In genomic region chr12:87344699-87345098, GRCh38 we compare ENCODE assay signal across 17 cellular contexts.
DNase-seq lines count a peak whose midpoint lies in the region; ATAC-seq and TF ChIP-seq lines count a peak whose summit lies in the region.
"Had no signal": no experiment of that assay in that cellular context is flagged by ENCODE, and none has a peak within 500 bp of the region (broad histone marks: within the 10 kb centered on the region; RNA-seq: fewer than 3 reads in every experiment).

No MANE protein-coding gene starts in this region.

- no peak for TF ChIP-seq POLR2A in prostate gland (IDR thresholded peaks at IDR 0.05)
- TF ChIP-seq POLR2A in vagina (IDR thresholded peaks at IDR 0.05): no peak

- H3K9ac ChIP-seq in GM23248: no peak overlapping the region
- H3K9ac ChIP-seq in endodermal cell (ENCODE audit: extremely low read depth, low read length, poor library complexity, severe bottlenecking): no peak overlapping the region
- H3K9ac ChIP-seq in neural progenitor cell: no peak overlapping the region

- H3K36me3 ChIP-seq in GM23248 (ENCODE audit: low read depth): no peaks in the 10 kb centered on the region
- no peaks in the 10 kb centered on the region for H3K36me3 ChIP-seq in endodermal cell (ENCODE audit: control insufficient read depth, insufficient read depth, low read length)
- H3K36me3 ChIP-seq in neural progenitor cell: no peaks in the 10 kb centered on the region
- no peaks in the 10 kb centered on the region for H3K36me3 ChIP-seq in prostate gland
- no peaks in the 10 kb centered on the region for H3K36me3 ChIP-seq in vagina

- H3K4me1 ChIP-seq in GM23248 (ENCODE audit: insufficient read depth) (no peaks in the 10 kb centered on the region), endodermal cell (ENCODE audit: control insufficient read depth, insufficient read depth, low read length) (no peaks in the 10 kb centered on the region), neural progenitor cell (no peaks in the 10 kb centered on the region), prostate gland (replicated peaks) (no peaks in the 10 kb centered on the region), vagina (no peaks in the 10 kb centered on the region)

- H3K4me3 ChIP-seq in GM23248 (no peak overlapping the region), endodermal cell (ENCODE audit: low read length) (no peak overlapping the region), neural progenitor cell (no peak overlapping the region), prostate gland (no peak overlapping the region), vagina (no peak overlapping the region)
- H3K4me3 ChIP-seq: dorsolateral prefrontal cortex had no signal

- H3K27me3 ChIP-seq in GM23248 (replicated peaks; ENCODE audit: insufficient read depth): no peaks in the 10 kb centered on the region
- no peaks in the 10 kb centered on the region for H3K27me3 ChIP-seq in endodermal cell (ENCODE audit: control insufficient read depth, insufficient read depth, low read length, poor library complexity, severe bottlenecking)
- H3K27me3 ChIP-seq in neural progenitor cell: no peaks in the 10 kb centered on the region
- H3K27me3 ChIP-seq in prostate gland (replicated peaks; ENCODE audit: insufficient read depth): no peaks in the 10 kb centered on the region
- no peaks in the 10 kb centered on the region for H3K27me3 ChIP-seq in vagina
- H3K27me3 ChIP-seq: dorsolateral prefrontal cortex had no signal

- intact Hi-C loops in prostate gland (cut with DNase I) (no loop called here), vagina (cut with DNase I) (no loop called here)

- H4K20me1 ChIP-seq in GM23248 (ENCODE audit: insufficient read depth) (no peaks in the 10 kb centered on the region), neural progenitor cell (ENCODE audit: low read depth) (no peaks in the 10 kb centered on the region)

- H3K9me3 ChIP-seq in GM23248 (ENCODE audit: low read depth) (no peaks in the 10 kb centered on the region), endodermal cell (ENCODE audit: control insufficient read depth, low read length) (peaks cover 8% of the 10 kb centered on the region), neural progenitor cell (ENCODE audit: low read depth) (no peaks in the 10 kb centered on the region), prostate gland (no peaks in the 10 kb centered on the region), vagina (no peaks in the 10 kb centered on the region)

- H3K27me3 Mint-ChIP-seq in endodermal cell (ENCODE audit: insufficient read depth) (no peaks in the 10 kb centered on the region), neural progenitor cell (ENCODE audit: insufficient read depth, low read depth) (no peaks in the 10 kb centered on the region)
- no peaks in the 10 kb centered on the region for H3K27me3 Mint-ChIP-seq in activated T-helper 17 cell treated with anti-CD3 and anti-CD28 coated beads, Interleukin-2, amount 50 U/mL, for 72 hours
- H3K27me3 Mint-ChIP-seq: activated B cell treated with CpG ODN at 0.5 μM for 24 hours; activated naive CD8-positive, alpha-beta T cell treated with anti-CD3 and anti-CD28 coated beads, Interleukin-2, amount 50 U/mL, for 24 hours had no signal

- H3K36me3 Mint-ChIP-seq in endodermal cell (ENCODE audit: low read depth) (no peaks in the 10 kb centered on the region), neural progenitor cell (no peaks in the 10 kb centered on the region)
- no peaks in the 10 kb centered on the region for H3K36me3 Mint-ChIP-seq in activated T-helper 17 cell treated with anti-CD3 and anti-CD28 coated beads, Interleukin-2, amount 50 U/mL, for 72 hours (ENCODE audit: low read depth)

- TF ChIP-seq CTCF in endodermal cell (conservative IDR thresholded peaks at IDR 0.05): peak; percentile 68
- TF ChIP-seq CTCF in neural progenitor cell (IDR thresholded peaks at IDR 0.05): peak; percentile 43
- no peak for TF ChIP-seq CTCF in prostate gland (IDR thresholded peaks at IDR 0.05)
- no peak for TF ChIP-seq CTCF in vagina (IDR thresholded peaks at IDR 0.05)

- no peak overlapping the region for H3K27ac Mint-ChIP-seq in endodermal cell
- H3K27ac Mint-ChIP-seq in neural progenitor cell: no peak overlapping the region
- H3K27ac Mint-ChIP-seq in activated T-helper 17 cell treated with anti-CD3 and anti-CD28 coated beads, Interleukin-2, amount 50 U/mL, for 72 hours: no peak overlapping the region
- H3K27ac Mint-ChIP-seq: activated B cell treated with CpG ODN at 0.5 μM for 24 hours; activated naive CD8-positive, alpha-beta T cell treated with anti-CD3 and anti-CD28 coated beads, Interleukin-2, amount 50 U/mL, for 24 hours had no signal

- H3K4me3 Mint-ChIP-seq in endodermal cell (no peak overlapping the region), neural progenitor cell (no peak overlapping the region)
- H3K4me3 Mint-ChIP-seq in activated T-helper 17 cell treated with anti-CD3 and anti-CD28 coated beads, Interleukin-2, amount 50 U/mL, for 72 hours: no peak overlapping the region
- H3K4me3 Mint-ChIP-seq: activated B cell treated with CpG ODN at 0.5 μM for 24 hours; activated naive CD8-positive, alpha-beta T cell treated with anti-CD3 and anti-CD28 coated beads, Interleukin-2, amount 50 U/mL, for 24 hours; neural crest cell had no signal

- H3F3A ChIP-seq in GM23248 (ENCODE audit: insufficient read depth) (no peaks in the 10 kb centered on the region), neural progenitor cell (ENCODE audit: low read depth) (no peaks in the 10 kb centered on the region)

- no peak overlapping the region for H3K27ac ChIP-seq in GM23248
- H3K27ac ChIP-seq in endodermal cell (ENCODE audit: low read depth, low read length): no peak overlapping the region
- H3K27ac ChIP-seq in neural progenitor cell: no peak overlapping the region
- H3K27ac ChIP-seq in prostate gland: no peak overlapping the region
- no peak overlapping the region for H3K27ac ChIP-seq in vagina
- H3K27ac ChIP-seq: dorsolateral prefrontal cortex had no signal

- 43 to 50% methylated on average over 4 of the region's 4 CpGs for WGBS in GM23248 (ENCODE audit: low coverage in 1 of 2, low lambda C conversion rate in 2 of 2, missing lambda C conversion rate in 2 of 2), 2 experiments
- 87 to 88% methylated on average over 3 to 4 of the region's 4 CpGs for WGBS in endodermal cell (ENCODE audit: insufficient coverage in 1 of 2, insufficient read length in 1 of 2), 2 experiments
- WGBS in prostate gland: 81% methylated on average over 4 of the region's 4 CpGs

- peak; percentile 5 for DNase-seq in GM23248
- peak; percentile 24 for DNase-seq in NAMALWA (ENCODE audit: low spot score)
- DNase-seq in endodermal cell: no peak
- no peak for DNase-seq in neural progenitor cell (ENCODE audit: low spot score)
- DNase-seq in prostate gland (ENCODE audit: low spot score): no peak
- DNase-seq in vagina (ENCODE audit: extremely low spot score in 2 of 2): no peak
- DNase-seq in ureter (ENCODE audit: low spot score): no peak
- DNase-seq: activated B cell treated with CpG ODN at 0.5 μM for 24 hours; activated naive CD8-positive, alpha-beta T cell treated with anti-CD3 and anti-CD28 coated beads, Interleukin-2, amount 50 U/mL, for 24 hours; dorsolateral prefrontal cortex; NCI-H1436; SIG-M5; small intestine; substantia nigra had no signal

- H3K9me3 Mint-ChIP-seq in endodermal cell (peaks cover 1% of the 10 kb centered on the region), neural progenitor cell (no peaks in the 10 kb centered on the region)
- H3K9me3 Mint-ChIP-seq in activated T-helper 17 cell treated with anti-CD3 and anti-CD28 coated beads, Interleukin-2, amount 50 U/mL, for 72 hours: peaks cover 12% of the 10 kb centered on the region
- H3K9me3 Mint-ChIP-seq: activated B cell treated with CpG ODN at 0.5 μM for 24 hours, neural crest cell had no signal

- H3K79me2 ChIP-seq in GM23248 (ENCODE audit: insufficient read depth): no peaks in the 10 kb centered on the region
- H3K79me2 ChIP-seq in neural progenitor cell (ENCODE audit: low read depth): no peaks in the 10 kb centered on the region

- H3K4me1 Mint-ChIP-seq in endodermal cell (no peaks in the 10 kb centered on the region), neural progenitor cell (no peaks in the 10 kb centered on the region)
- H3K4me1 Mint-ChIP-seq in activated T-helper 17 cell treated with anti-CD3 and anti-CD28 coated beads, Interleukin-2, amount 50 U/mL, for 72 hours: no peaks in the 10 kb centered on the region
- H3K4me1 Mint-ChIP-seq: activated naive CD8-positive, alpha-beta T cell treated with anti-CD3 and anti-CD28 coated beads, Interleukin-2, amount 50 U/mL, for 24 hours had no signal

- no peak overlapping the region for H3K4me2 ChIP-seq in GM23248 (ENCODE audit: unreplicated experiment)
- no peak overlapping the region for H3K4me2 ChIP-seq in neural progenitor cell

- no peak for ATAC-seq in activated T-helper 17 cell treated with anti-CD3 and anti-CD28 coated beads, Interleukin-2, amount 50 U/mL, for 72 hours (replicated peaks)
- ATAC-seq: activated naive CD8-positive, alpha-beta T cell treated with anti-CD3 and anti-CD28 coated beads, Interleukin-2, amount 50 U/mL, for 24 hours; left lobe of liver had no signal

- H2AFZ ChIP-seq in GM23248 (no peak overlapping the region), neural progenitor cell (replicated peaks) (peak overlapping the region; percentile 39)

- no peaks in the 10 kb centered on the region for H3K9me2 ChIP-seq in GM23248 (ENCODE audit: insufficient read depth)

- in situ Hi-C loops in GM23248 (cut with MboI): no loop called here

Comparison
In these comparisons a context has a peak if more than half of its experiments do, and no peak if none do; other contexts are left out.
1. DNase-seq: peak in GM23248 (single experiment) and NAMALWA (single experiment); none in endodermal cell (single experiment), neural progenitor cell (single experiment), prostate gland (single experiment), vagina (0 of 2) and ureter (single experiment).
2. CTCF ChIP-seq: peak in endodermal cell (single experiment) and neural progenitor cell (single experiment); none in prostate gland (0 of 4) and vagina (0 of 3).